10 cellular contexts compared by ENCODE assay signal in the genomic region with DNA sequence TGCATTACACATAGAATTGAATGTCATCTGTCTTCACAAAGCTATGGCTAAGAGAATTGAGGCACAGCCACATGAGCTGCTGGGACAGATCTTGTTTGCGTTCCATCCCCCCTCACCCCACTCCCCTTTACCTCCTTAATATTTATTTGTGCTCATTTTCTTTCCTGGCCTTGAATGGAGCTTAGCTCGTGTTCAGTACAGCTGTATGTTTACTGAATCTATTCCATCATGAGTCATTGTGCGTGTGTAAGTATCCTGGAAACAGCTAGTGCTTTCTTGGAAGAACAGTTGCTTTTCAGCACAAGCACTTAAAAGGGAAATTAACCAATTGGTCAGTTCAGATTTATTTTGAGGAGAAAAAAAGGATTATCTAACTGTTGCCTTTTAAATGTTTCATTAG. TPM values are rescaled to one million over a fixed set of nuclear protein-coding genes. Genes with fewer than 3 reads are reported as not detected.
A peak's percentile ranks its signal among the peaks of the same experiment; 100 is the strongest.
DNase-seq lines count a peak whose midpoint lies in the region; ATAC-seq, FAIRE-seq and TF ChIP-seq lines count a peak whose summit lies in the region.
"Had no signal": no experiment of that assay in that cellular context is flagged by ENCODE, and none has a peak within 500 bp of the region (broad histone marks: within the 10 kb centered on the region; RNA-seq: fewer than 3 reads in every experiment).

No MANE protein-coding gene starts in this region.

- H4K20me1 ChIP-seq in endothelial cell of umbilical vein (replicated peaks; ENCODE audit: control insufficient read depth, extremely low read depth, insufficient read depth, low read length) = no peaks in the 10 kb centered on the region
- H4K20me1 ChIP-seq in osteoblast (ENCODE audit: insufficient read depth, low read length) = no peaks in the 10 kb centered on the region

- in situ Hi-C loops in HAP-1 (cut with MboI; ENCODE audit: low sequenced_read_pairs) (no loop called here), transverse colon (cut with MboI; ENCODE audit: low pct_ligation_motif_present in 1 of 4, low pct_unique_long_range_greater_than_20kb in 1 of 4, low sequenced_read_pairs in 3 of 4) (no loop called here)

- no peaks in the 10 kb centered on the region for H3K9me1 ChIP-seq in endothelial cell of umbilical vein (replicated peaks; ENCODE audit: control insufficient read depth, extremely low read depth, insufficient read depth, low read length)

- TF ChIP-seq POLR2A in endothelial cell of umbilical vein (IDR thresholded peaks at IDR 0.05; ENCODE audit: low read depth, low read length) (no peak), tibial nerve (IDR thresholded peaks at IDR 0.05) (no peak), transverse colon (IDR thresholded peaks at IDR 0.05) (no peak)

- H3K4me1 ChIP-seq in HAP-1 (peaks cover 22% of the 10 kb centered on the region), endothelial cell of umbilical vein (ENCODE audit: control insufficient read depth, extremely low read depth, insufficient read depth, low read length) (peaks cover 11% of the 10 kb centered on the region), osteoblast (ENCODE audit: insufficient read depth, low read length) (no peaks in the 10 kb centered on the region), tibial nerve (peaks cover 0 to 4% (median 0%) of the 10 kb centered on the region in 4 donors), transverse colon (peaks cover 0 to 10% (median 4%) of the 10 kb centered on the region in 4 donors), lower lobe of right lung (no peaks in the 10 kb centered on the region)

- intact Hi-C loops in endothelial cell of umbilical vein (cut with micrococcal nuclease) = loop anchor here (1.0 kb wide), 2 partner anchors 15 to 121 kb away; a partner anchor contains a TSS
- intact Hi-C loops in transverse colon (cut with DNase I; ENCODE audit: low total_unique reads) = no loop called here
- intact Hi-C loops in lower lobe of right lung (cut with DNase I) = no loop called here

- H3K9ac ChIP-seq in endothelial cell of umbilical vein (replicated peaks; ENCODE audit: extremely low read depth, insufficient read depth, low read length) = no peak overlapping the region

- H3K79me2 ChIP-seq in endothelial cell of umbilical vein (ENCODE audit: control insufficient read depth, insufficient read depth, low read length) = no peaks in the 10 kb centered on the region
- no peaks in the 10 kb centered on the region for H3K79me2 ChIP-seq in osteoblast (ENCODE audit: insufficient read depth, low read length)

- DNase-seq in HAP-1 (ENCODE audit: low spot score in 2 of 2) (peak; percentile 41 to 56), NCI-H524 treated with DMSO at 0.1 percent for 48 hours (lab: John Stamatoyannopoulos, UW) (peak; percentile 49), endothelial cell of umbilical vein (ENCODE audit: low read depth, low spot score) (peak; percentile 95), osteoblast (ENCODE audit: insufficient read length, low spot score, missing footprints) (peak; percentile 63), tibial nerve (ENCODE audit: low spot score in 2 of 2) (no peak), transverse colon (no peak), lower lobe of right lung (no peak), GM19240 (ENCODE audit: insufficient read length, low spot score) (no peak)
- DNase-seq: endodermal cell; stimulated activated naive CD8-positive, alpha-beta T cell treated with anti-CD3 and anti-CD28 coated beads, Interleukin-15, amount 100 ng/mL, for 72 hours had no signal

- no peaks in the 10 kb centered on the region for H3K9me3 ChIP-seq in HAP-1
- H3K9me3 ChIP-seq in endothelial cell of umbilical vein (replicated peaks; ENCODE audit: control insufficient read depth, insufficient read depth, low read length) = no peaks in the 10 kb centered on the region
- no peaks in the 10 kb centered on the region for H3K9me3 ChIP-seq in osteoblast (ENCODE audit: low read depth, low read length)
- H3K9me3 ChIP-seq in tibial nerve = no peaks in the 10 kb centered on the region
- H3K9me3 ChIP-seq in transverse colon = no peaks in the 10 kb centered on the region
- H3K9me3 ChIP-seq in lower lobe of right lung = no peaks in the 10 kb centered on the region

- no TSS peak for BruUV-seq in endothelial cell of umbilical vein (replicated peaks; lab: Mats Ljungman, UMichigan)

- dilution Hi-C loops in endothelial cell of umbilical vein (cut with MboI; ENCODE audit: extremely low pct_ligation_motif_present, low sequenced_read_pairs) = no loop called here

- H3K4me3 ChIP-seq in HAP-1 (no peak overlapping the region), endothelial cell of umbilical vein (replicated peaks in 1 of 3; ENCODE audit: insufficient read depth in 1 of 3, low read depth in 1 of 3, low read length in 3 of 3) (no peak overlapping the region), osteoblast (ENCODE audit: insufficient read depth, low read length) (no peak overlapping the region), tibial nerve (no peak overlapping the region), transverse colon (no peak overlapping the region), lower lobe of right lung (no peak overlapping the region)

- peak overlapping the region; percentile 17 for H3K27ac ChIP-seq in endothelial cell of umbilical vein (ENCODE audit: insufficient read depth, low read depth, low read length)
- H3K27ac ChIP-seq in osteoblast (ENCODE audit: low read depth, low read length) = no peak overlapping the region
- no peak overlapping the region for H3K27ac ChIP-seq in tibial nerve
- H3K27ac ChIP-seq in transverse colon = no peak overlapping the region
- H3K27ac ChIP-seq in lower lobe of right lung = no peak overlapping the region

- H3K4me2 ChIP-seq in endothelial cell of umbilical vein (ENCODE audit: insufficient read depth, low read length) = peak overlapping the region; percentile 2
- H3K4me2 ChIP-seq in osteoblast (ENCODE audit: insufficient read depth, low read length) = no peak overlapping the region

- H3K36me3 ChIP-seq in HAP-1 (replicated peaks) (no peaks in the 10 kb centered on the region), endothelial cell of umbilical vein (ENCODE audit: control insufficient read depth in 2 of 2, extremely low read depth in 1 of 2, insufficient read depth in 2 of 2, low read length in 2 of 2) (peaks cover 0 to under 1% of the 10 kb centered on the region in 2 experiments), osteoblast (ENCODE audit: insufficient read depth, low read length) (no peaks in the 10 kb centered on the region), tibial nerve (no peaks in the 10 kb centered on the region), transverse colon (no peaks in the 10 kb centered on the region), lower lobe of right lung (no peaks in the 10 kb centered on the region)

- 21 to 22% methylated on average over 3 of the region's 3 CpGs for WGBS in tibial nerve, 2 donors
- WGBS in transverse colon (ENCODE audit: low coverage in 1 of 2), 2 donors = 14 to 23% methylated on average over 3 of the region's 3 CpGs

- POLR2A ChIA-PET in endothelial cell of umbilical vein (lab: Charles Lee) = interaction anchor here (0.7 to 2.0 kb wide), 2 partner anchors 13 to 15 kb away, joined by 3 to 15 read pairs; a partner anchor contains a TSS

- TF ChIP-seq CTCF in endothelial cell of umbilical vein (IDR thresholded peaks at IDR 0.05; ENCODE audit: extremely low read depth in 1 of 2, insufficient read depth in 1 of 2, low read depth in 1 of 2, low read length in 2 of 2) = no peak
- no peak for TF ChIP-seq CTCF in osteoblast (IDR thresholded peaks at IDR 0.05; ENCODE audit: extremely low read depth, low read depth, low read length)
- no peak for TF ChIP-seq CTCF in tibial nerve (IDR thresholded peaks at IDR 0.05)
- no peak for TF ChIP-seq CTCF in transverse colon (IDR thresholded peaks at IDR 0.05)
- no peak for TF ChIP-seq CTCF in lower lobe of right lung (IDR thresholded peaks at IDR 0.05)

- FAIRE-seq in endothelial cell of umbilical vein (lab: Jason Lieb, UNC) = peak; percentile 94

- H3K27me3 ChIP-seq in HAP-1 (ENCODE audit: low read depth) (no peaks in the 10 kb centered on the region), endothelial cell of umbilical vein (ENCODE audit: control insufficient read depth in 2 of 2, insufficient read depth in 2 of 2, low read length in 2 of 2) (no peaks in the 10 kb centered on the region), osteoblast (ENCODE audit: insufficient read depth, low read length) (no peaks in the 10 kb centered on the region), tibial nerve (no peaks in the 10 kb centered on the region), transverse colon (no peaks in the 10 kb centered on the region), lower lobe of right lung (ENCODE audit: low read depth) (no peaks in the 10 kb centered on the region)

- CTCF ChIA-PET in endothelial cell of umbilical vein (lab: Charles Lee) = interaction anchor here (0.9 to 2.9 kb wide), 10 partner anchors 9 to 758 kb away, joined by 3 to 20 read pairs (median 6); a partner anchor contains a TSS

- no peak for ATAC-seq in lower lobe of right lung
- ATAC-seq: stimulated activated naive CD8-positive, alpha-beta T cell treated with anti-CD3 and anti-CD28 coated beads, Interleukin-15, amount 100 ng/mL, for 72 hours had no signal

- TF ChIP-seq EP300 in tibial nerve (IDR thresholded peaks at IDR 0.05) (peak in 1 of 2 donors; percentile 24), transverse colon (IDR thresholded peaks at IDR 0.05; ENCODE audit: low read depth) (no peak)

- H2AFZ ChIP-seq in endothelial cell of umbilical vein (ENCODE audit: low read depth, low read length) = no peak overlapping the region
- no peak overlapping the region for H2AFZ ChIP-seq in osteoblast (ENCODE audit: low read length)

TF ChIP-seq in endothelial cell of umbilical vein, 7 proteins besides CTCF, POLR2A, EP300 and RAD21:
- no peak for TF ChIP-seq MYC (IDR thresholded peaks at IDR 0.05; ENCODE audit: low read depth, low read length)
- peak; percentile 59 for TF ChIP-seq JUN (IDR thresholded peaks at IDR 0.05; ENCODE audit: borderline replicate concordance, insufficient read depth, insufficient read length, low read depth)
- no peak for TF ChIP-seq GATA2 (IDR thresholded peaks at IDR 0.05; ENCODE audit: insufficient read depth, insufficient read length, low read depth, low read length)
- peak; percentile 81 for TF ChIP-seq FOS (IDR thresholded peaks at IDR 0.05; ENCODE audit: borderline replicate concordance, insufficient read depth, low read length)
TF ChIP-seq in endothelial cell of umbilical vein: peak in this region for 2.

RNA-seq across cellular contexts. Expression of a gene that starts 14.7 kb away (rescaled TPM):
- total RNA-seq in endothelial cell of umbilical vein = 3.3 and 4.0 TPM in 2 replicates
- polyA plus RNA-seq in endothelial cell of umbilical vein = 1.5 and 2.2 TPM in 2 replicates
- polyA plus RNA-seq in endothelial cell of umbilical vein (2011; cell fraction: cytosol; rRNA removed) = 0.42 and 0.46 TPM in 2 replicates
- polyA plus RNA-seq in endothelial cell of umbilical vein (2011; cell fraction: nucleus; rRNA removed) = 3.0 and 3.4 TPM in 2 replicates
- polyA plus RNA-seq in endothelial cell of umbilical vein (2012) = 1.0 and 1.2 TPM in 2 replicates
- 4.3 and 14.9 TPM in 2 replicates for polyA minus RNA-seq in endothelial cell of umbilical vein
- not detected for polyA minus RNA-seq in endothelial cell of umbilical vein (2011; cell fraction: cytosol; rRNA and poly(A)+ RNA removed)
- 9.2 and 11.3 TPM in 2 replicates for polyA minus RNA-seq in endothelial cell of umbilical vein (2011; cell fraction: nucleus; rRNA and poly(A)+ RNA removed)
- under 0.01 TPM in 2 replicates for total RNA-seq in osteoblast
- 1 to 10 TPM in 2 of 4 donors, under 1 TPM in 2; 0.84 to 1.2 (median 1.0) TPM for total RNA-seq in tibial nerve
- 10 to 100 TPM in 1 of 4 donors, 1 to 10 TPM in 3; 3.4 to 16.1 (median 8.0) TPM for total RNA-seq in transverse colon
- total RNA-seq in lower lobe of right lung = 11.7 TPM

Comparison
In these comparisons a context has a peak if more than half of its experiments do, and no peak if none do; other contexts are left out.
1. DNase-seq: peak in HAP-1 (2 of 2), NCI-H524 treated with DMSO at 0.1 percent for 48 hours (single experiment), endothelial cell of umbilical vein (single experiment) and osteoblast (single experiment); none in tibial nerve (0 of 2), transverse colon (single experiment), lower lobe of right lung (single experiment) and GM19240 (single experiment).